In genomic region chr3:72178463-72179106, GRCh38 we compare ENCODE assay signal across 1 cellular context.
A peak's percentile ranks its signal among the peaks of the same experiment; 100 is the strongest.
TF ChIP-seq lines count a peak whose summit lies in the region.

No MANE protein-coding gene starts in this region.

TF ChIP-seq in K562, 482 proteins besides CTCF, POLR2A, EP300 and RAD21 (continued from another document):
- TF ChIP-seq ZNF395 (CRISPR knock-in tag; IDR thresholded peaks at IDR 0.05) = no peak
- no peak for TF ChIP-seq NUFIP1 (IDR thresholded peaks at IDR 0.05; ENCODE audit: partially characterized antibody)
- no peak for TF ChIP-seq ZNF3 (CRISPR knock-in tag; IDR thresholded peaks at IDR 0.05)
- no peak for TF ChIP-seq NRF1 (conservative IDR thresholded peaks at IDR 0.05 in 1 of 2, IDR thresholded peaks at IDR 0.05 in 1 of 2)
- TF ChIP-seq KLF6 (CRISPR knock-in tag; IDR thresholded peaks at IDR 0.05; ENCODE audit: borderline replicate concordance) = 0 out of 2 replicates have a peak, but pooled peaks have one; percentile 28
- TF ChIP-seq THAP7 (CRISPR knock-in tag; IDR thresholded peaks at IDR 0.05) = no peak
- TF ChIP-seq SUPT5H (IDR thresholded peaks at IDR 0.05) = no peak
- TF ChIP-seq STAT5A (IDR thresholded peaks at IDR 0.05; ENCODE audit: borderline replicate concordance, low read length) = no peak
- TF ChIP-seq ATF7 (IDR thresholded peaks at IDR 0.05) = no peak
- TF ChIP-seq FUS (optimal IDR thresholded peaks at IDR 0.05; ENCODE audit: low read depth, low read length) = no peak
- TF ChIP-seq YBX1 (IDR thresholded peaks at IDR 0.05) = no peak
- no peak for TF ChIP-seq ZNF696 (CRISPR knock-in tag; conservative IDR thresholded peaks at IDR 0.05)
- TF ChIP-seq ZFX (CRISPR knock-in tag; IDR thresholded peaks at IDR 0.05) = no peak
- TF ChIP-seq TAF1 (IDR thresholded peaks at IDR 0.05; ENCODE audit: control insufficient read depth, extremely low read depth, insufficient read depth, low read length, severe bottlenecking) = no peak
- no peak for TF ChIP-seq HSF4 (CRISPR knock-in tag; IDR thresholded peaks at IDR 0.05; ENCODE audit: borderline replicate concordance)
